Comparison of ENCODE assay signal across 8 cellular contexts in genomic region chr6:3162565-3163247, GRCh38. TPM values are rescaled to one million over a fixed set of nuclear protein-coding genes. Genes with fewer than 3 reads are reported as not detected.
A peak's percentile ranks its signal among the peaks of the same experiment; 100 is the strongest.
DNase-seq lines count a peak whose midpoint lies in the region; ATAC-seq and TF ChIP-seq lines count a peak whose summit lies in the region.

No MANE protein-coding gene starts in this region.

- peaks cover 60% of the 10 kb centered on the region for H3K4me1 Mint-ChIP-seq in HFFc6 (ENCODE audit: low read depth)

- H3K27ac ChIP-seq in psoas muscle, result peak overlapping the region; percentile 90

- no peaks in the 10 kb centered on the region for H3K27me3 ChIP-seq in psoas muscle (ENCODE audit: insufficient read depth in 3 of 3, low read length in 2 of 3)

- no peaks in the 10 kb centered on the region; the same call in 1 of the 2 replicates for H3K36me3 Mint-ChIP-seq in HFFc6 (ENCODE audit: low read depth)

- peaks cover 4% of the 10 kb centered on the region for H3K4me1 ChIP-seq in psoas muscle

- intact Hi-C loops in psoas muscle (cut with DNase I), result loop anchor here in 1 of 2 donors (5.0 kb wide), 1 partner anchor 35 kb away; no protein-coding TSS in a partner anchor

- peaks cover 3% of the 10 kb centered on the region; the same call in 1 of the 2 replicates for H3K27me3 Mint-ChIP-seq in HFFc6 (ENCODE audit: insufficient read depth)

- peak; percentile 79 to 88 (median 82) for ATAC-seq in psoas muscle

- no peak for DNase-seq in GM12864 (ENCODE audit: low read depth)
- DNase-seq in HFFc6, result peak; percentile 71
- peak; percentile 70 for DNase-seq in NCI-H1092 treated with DMSO at 0.1 percent for 48 hours (lab: John Stamatoyannopoulos, UW)
- DNase-seq in T-helper 1 cell, result peak; percentile 44 to 68 (median 51)
- peak; percentile 44 for DNase-seq in astrocyte of the cerebellum (ENCODE audit: low read depth)
- peak; percentile 83 for DNase-seq in hepatic stellate cell (ENCODE audit: low spot score)
- DNase-seq in psoas muscle, result peak; percentile 70 to 83
- DNase-seq in NCI-H1048 (lab: John Stamatoyannopoulos, UW), result no peak

- in situ Hi-C loops in astrocyte of the cerebellum (cut with HindIII; ENCODE audit: low sequenced_read_pairs), result no loop called here

- TF ChIP-seq CTCF in GM12864 (IDR thresholded peaks at IDR 0.05; ENCODE audit: low read depth, low read length, missing control alignments) (no peak), HFFc6 (IDR thresholded peaks at IDR 0.05) (0 out of 2 replicates have a peak, but pooled peaks have one; percentile 6), astrocyte of the cerebellum (IDR thresholded peaks at IDR 0.05; ENCODE audit: low read depth, low read length, missing control alignments) (peak; percentile 9), psoas muscle (IDR thresholded peaks at IDR 0.05) (no peak)

- H3K9me3 ChIP-seq in psoas muscle, result no peaks in the 10 kb centered on the region

- H3K9me3 Mint-ChIP-seq in HFFc6, result no peaks in the 10 kb centered on the region

- WGBS in psoas muscle, 3 donors, result 1% methylated on average over 39 to 74 of the region's 74 CpGs

- peak overlapping the region; percentile 85 for H3K4me3 Mint-ChIP-seq in HFFc6

- H3K36me3 ChIP-seq in psoas muscle (ENCODE audit: insufficient read depth in 1 of 2, low read depth in 1 of 2), result no peaks in the 10 kb centered on the region

- peak overlapping the region; percentile 86 for H3K27ac Mint-ChIP-seq in HFFc6

- peak overlapping the region; percentile 57 for H3K4me3 ChIP-seq in GM12864 (ENCODE audit: low read depth, low read length)
- H3K4me3 ChIP-seq in astrocyte of the cerebellum (ENCODE audit: low read depth, low read length), result peak overlapping the region; percentile 69
- H3K4me3 ChIP-seq in psoas muscle, result peak overlapping the region; percentile 87

RNA-seq across cellular contexts. Expression of gene TUBB2A, which starts 5.4 kb away (rescaled TPM):
- total RNA-seq in HFFc6 (2021; fragmentation: NEBNext Ultra II Directional; extraction: Animal tissue kit (Norgen Biotek cat#: 25700)), result 100 to 1,000 TPM; 114 to 152 (median 120) TPM
- total RNA-seq in psoas muscle, result 10 to 100 TPM; 25.3 to 58.0 (median 40.5) TPM
- 10 to 100 TPM; 35.4 to 83.4 (median 47.1) TPM for polyA plus RNA-seq in psoas muscle

RNA-seq across cellular contexts. Expression of gene BPHL, which starts 44.2 kb away (rescaled TPM):
- total RNA-seq in HFFc6 (2021; fragmentation: NEBNext Ultra II Directional; extraction: Animal tissue kit (Norgen Biotek cat#: 25700)), result 10 to 100 TPM in 5 of 6 experiments, 1 to 10 TPM in 1; 9.3 to 14.6 (median 11.9) TPM
- 10 to 100 TPM in 3 of 4 donors, 1 to 10 TPM in 1; 6.7 to 22.8 (median 13.5) TPM for total RNA-seq in psoas muscle
- polyA plus RNA-seq in psoas muscle, result 1 to 10 TPM; 6.8 to 9.0 (median 7.3) TPM

Comparison
In these comparisons a context has a peak if more than half of its experiments do, and no peak if none do; other contexts are left out.
1. DNase-seq: peak in HFFc6 (single experiment), NCI-H1092 treated with DMSO at 0.1 percent for 48 hours (single experiment), T-helper 1 cell (5 of 5), astrocyte of the cerebellum (single experiment), hepatic stellate cell (single experiment) and psoas muscle (2 of 2); none in GM12864 (single experiment) and NCI-H1048 (single experiment).
2. CTCF ChIP-seq: peak in HFFc6 (single experiment) and astrocyte of the cerebellum (single experiment); none in GM12864 (single experiment) and psoas muscle (single experiment).
3. Peak in every context shown above with its lines, with median percentiles within 50 percentile points of each other: H3K4me3 ChIP-seq.